Comparison of ENCODE assay signal across 2 cellular contexts in the genomic region with DNA sequence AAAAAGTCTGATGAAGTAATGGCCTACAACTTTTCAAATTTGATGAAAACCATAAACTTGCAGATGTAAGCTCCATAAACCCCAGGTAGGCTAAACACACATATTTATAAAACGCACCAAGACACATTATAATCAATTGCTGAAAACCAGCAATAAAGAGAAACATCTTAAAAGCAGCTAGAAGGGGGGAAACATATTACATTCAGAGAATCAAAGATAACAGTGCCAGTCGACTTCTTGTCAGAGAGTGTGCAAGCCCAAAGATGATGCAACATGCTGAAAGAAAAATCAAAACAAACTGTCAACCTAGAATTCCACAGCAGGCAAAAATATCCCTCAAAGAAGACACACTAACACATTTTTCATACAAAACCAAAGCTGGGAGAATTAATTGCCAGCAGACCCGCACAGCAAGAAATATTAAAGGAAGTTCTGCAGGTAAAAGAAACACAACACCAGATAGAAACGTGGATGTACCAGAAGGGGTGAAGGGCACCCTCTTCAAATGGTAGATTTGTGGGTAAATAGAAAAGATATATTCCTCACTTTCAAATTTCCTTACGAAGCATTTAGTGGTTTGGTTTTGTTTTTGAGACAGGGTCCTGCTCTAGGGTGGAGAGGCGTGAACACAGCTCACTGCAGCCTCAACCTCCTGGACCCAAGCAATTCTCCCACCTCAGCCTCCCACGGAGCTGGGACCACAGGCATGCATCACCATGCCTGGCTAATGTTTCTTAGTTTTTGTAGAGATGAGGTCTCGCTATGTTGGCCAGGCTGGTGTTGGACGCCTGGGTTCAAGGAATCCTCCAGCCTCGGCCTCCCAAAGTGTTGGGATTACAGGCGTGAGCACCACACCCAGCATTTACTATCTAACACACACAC.
A peak's percentile ranks its signal among the peaks of the same experiment; 100 is the strongest.
TF ChIP-seq lines count a peak whose summit lies in the region.

No MANE protein-coding gene starts in this region.

TF ChIP-seq in GM23338, 12 proteins besides CTCF, POLR2A, EP300 and RAD21:
- TF ChIP-seq EZH2phosphoT487 (IDR thresholded peaks at IDR 0.05; ENCODE audit: unreplicated experiment) (no peak), JUNB (IDR thresholded peaks at IDR 0.05; ENCODE audit: unreplicated experiment) (no peak), ZNF114 (CRISPR knock-in tag; IDR thresholded peaks at IDR 0.05) (no peak), CREB1 (CRISPR knock-in tag; IDR thresholded peaks at IDR 0.05; ENCODE audit: low read depth) (no peak)
- TF ChIP-seq, protein P1, sequence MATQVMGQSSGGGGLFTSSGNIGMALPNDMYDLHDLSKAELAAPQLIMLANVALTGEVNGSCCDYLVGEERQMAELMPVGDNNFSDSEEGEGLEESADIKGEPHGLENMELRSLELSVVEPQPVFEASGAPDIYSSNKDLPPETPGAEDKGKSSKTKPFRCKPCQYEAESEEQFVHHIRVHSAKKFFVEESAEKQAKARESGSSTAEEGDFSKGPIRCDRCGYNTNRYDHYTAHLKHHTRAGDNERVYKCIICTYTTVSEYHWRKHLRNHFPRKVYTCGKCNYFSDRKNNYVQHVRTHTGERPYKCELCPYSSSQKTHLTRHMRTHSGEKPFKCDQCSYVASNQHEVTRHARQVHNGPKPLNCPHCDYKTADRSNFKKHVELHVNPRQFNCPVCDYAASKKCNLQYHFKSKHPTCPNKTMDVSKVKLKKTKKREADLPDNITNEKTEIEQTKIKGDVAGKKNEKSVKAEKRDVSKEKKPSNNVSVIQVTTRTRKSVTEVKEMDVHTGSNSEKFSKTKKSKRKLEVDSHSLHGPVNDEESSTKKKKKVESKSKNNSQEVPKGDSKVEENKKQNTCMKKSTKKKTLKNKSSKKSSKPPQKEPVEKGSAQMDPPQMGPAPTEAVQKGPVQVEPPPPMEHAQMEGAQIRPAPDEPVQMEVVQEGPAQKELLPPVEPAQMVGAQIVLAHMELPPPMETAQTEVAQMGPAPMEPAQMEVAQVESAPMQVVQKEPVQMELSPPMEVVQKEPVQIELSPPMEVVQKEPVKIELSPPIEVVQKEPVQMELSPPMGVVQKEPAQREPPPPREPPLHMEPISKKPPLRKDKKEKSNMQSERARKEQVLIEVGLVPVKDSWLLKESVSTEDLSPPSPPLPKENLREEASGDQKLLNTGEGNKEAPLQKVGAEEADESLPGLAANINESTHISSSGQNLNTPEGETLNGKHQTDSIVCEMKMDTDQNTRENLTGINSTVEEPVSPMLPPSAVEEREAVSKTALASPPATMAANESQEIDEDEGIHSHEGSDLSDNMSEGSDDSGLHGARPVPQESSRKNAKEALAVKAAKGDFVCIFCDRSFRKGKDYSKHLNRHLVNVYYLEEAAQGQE (IDR thresholded peaks at IDR 0.05; ENCODE audit: unreplicated experiment): no peak

TF ChIP-seq in WTC11, 78 proteins besides CTCF, POLR2A, EP300 and RAD21:
- TF ChIP-seq GABPB1 (CRISPR knock-in tag; IDR thresholded peaks at IDR 0.05) (peak; percentile 96), EMX1 (CRISPR knock-in tag; IDR thresholded peaks at IDR 0.05) (no peak)
